In genomic region chr14:32073537-32074189, GRCh38 we compare ENCODE assay signal across 8 cellular contexts. TPM values are rescaled to one million over a fixed set of nuclear protein-coding genes. Genes with fewer than 3 reads are reported as not detected.
DNase-seq lines count a peak whose midpoint lies in the region; ATAC-seq, FAIRE-seq and TF ChIP-seq lines count a peak whose summit lies in the region.

No MANE protein-coding gene starts in this region.

- H3K4me3 ChIP-seq in choroid plexus epithelial cell (ENCODE audit: low read depth, low read length) (no peak overlapping the region), tibial artery (no peak overlapping the region)

- H3K9me3 ChIP-seq in tibial artery = no peaks in the 10 kb centered on the region

- H3K9me3 Mint-ChIP-seq in T-cell = no peaks in the 10 kb centered on the region

- H3K27me3 ChIP-seq in tibial artery = no peaks in the 10 kb centered on the region

- CTCF ChIA-PET in T-cell (lab: Charles Lee) = interaction anchor here (0.5 to 6.0 kb wide), 18 partner anchors 11 to 1163 kb away, joined by 3 to 69 read pairs (median 4); partner anchors contain the start of gene RNU6-8 (in 1 of the 2)

- intact Hi-C loops in tibial artery (cut with DNase I; ENCODE audit: low total_unique reads) = no loop called here

- POLR2A ChIA-PET in T-cell (lab: Charles Lee) = no interaction called here

- no peaks in the 10 kb centered on the region for H3K36me3 ChIP-seq in tibial artery

- H3K4me1 Mint-ChIP-seq in T-cell = peaks cover 18 to 24% (median 19%) of the 10 kb centered on the region in 3 donors

- peaks cover 0 to 36% (median 9%) of the 10 kb centered on the region in 4 donors for H3K4me1 ChIP-seq in tibial artery

- H3K27ac Mint-ChIP-seq in T-cell = no peak overlapping the region

- no peaks in the 10 kb centered on the region for H3K27me3 Mint-ChIP-seq in T-cell

- no peak overlapping the region for H3K4me3 Mint-ChIP-seq in T-cell

- ATAC-seq in T-cell (replicated peaks in 1 of 4) (no peak), GM19452 (IDR thresholded peaks at IDR 0.05; ENCODE audit: unreplicated experiment) (no peak)

- DNase-seq in D721Med (ENCODE audit: insufficient read length, low spot score) (no peak), GM20000 (ENCODE audit: low spot score) (peak; percentile 72), NCI-H1436 (lab: John Stamatoyannopoulos, UW) (peak; percentile 74), T-cell (peak in 30 of 34 experiments; percentile 2 to 63 (median 37)), choroid plexus epithelial cell (ENCODE audit: low read depth) (peak; percentile 92), medulla oblongata (ENCODE audit: extremely low spot score) (peak; percentile 93), tibial artery (peak in 1 of 2 donors; percentile 31)

- TF ChIP-seq CTCF in D721Med (IDR thresholded peaks at IDR 0.05; ENCODE audit: insufficient read depth, missing control alignments) (peak; percentile 77), GM20000 (IDR thresholded peaks at IDR 0.05; ENCODE audit: extremely low read depth, missing control alignments) (peak; percentile 33), choroid plexus epithelial cell (conservative IDR thresholded peaks at IDR 0.05; ENCODE audit: low read depth, low read length) (peak; percentile 71), tibial artery (IDR thresholded peaks at IDR 0.05) (peak; percentile 59 to 77)

- peak overlapping the region; percentile 25 to 97 for H3K27ac ChIP-seq in tibial artery

- FAIRE-seq in D721Med (lab: Jason Lieb, UNC) = peak; percentile 93

- H3K36me3 Mint-ChIP-seq in T-cell = no peaks in the 10 kb centered on the region

RNA-seq across cellular contexts. Expression of gene ARHGAP5, which starts 3.4 kb away (rescaled TPM):
- total RNA-seq in T-cell = 10 to 100 TPM; 43.1 to 69.3 (median 60.9) TPM
